In the genomic region with DNA sequence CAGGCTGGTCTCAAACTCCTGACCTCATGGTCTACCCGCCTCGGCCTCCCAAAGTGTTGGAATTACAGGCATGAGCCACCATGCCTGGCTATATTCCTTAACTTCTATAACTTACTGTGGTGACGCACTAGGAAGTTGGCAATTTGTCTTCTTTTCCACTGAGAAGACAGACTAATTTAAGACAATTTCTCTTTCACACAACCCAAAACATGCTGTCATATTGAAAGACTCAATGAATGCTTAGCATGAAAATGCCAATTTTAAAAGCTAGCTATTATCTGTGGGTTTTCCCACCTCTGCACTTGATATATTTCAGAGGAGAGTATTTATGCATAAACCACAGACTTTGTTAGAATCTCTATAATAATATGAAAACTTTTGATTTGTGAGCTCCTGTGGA, we compare ENCODE assay signal across 27 cellular contexts.
"Had no signal": no experiment of that assay in that cellular context is flagged by ENCODE, and none has a peak within 500 bp of the region (broad histone marks: within the 10 kb centered on the region; RNA-seq: fewer than 3 reads in every experiment).

No MANE protein-coding gene starts in this region.

- H3K27me3 ChIP-seq: stomach, testis, thyroid gland, tibial artery, tibial nerve, transverse colon, upper lobe of left lung, upper lobe of right lung, uterus, vagina had no signal

- H3K9me3 Mint-ChIP-seq: stimulated activated memory B cell treated with anti-CD40 and anti-IgM and Interleukin-4, amounts not matched to agents 10 μg/mL and 1 μg/mL and 100 μg/mL, for 72 hours; stimulated activated naive B cell treated with anti-CD40 and anti-IgM and Interleukin-4, amounts not matched to agents 10 μg/mL and 1 μg/mL and 100 μg/mL, for 72 hours; stimulated activated naive CD8-positive, alpha-beta T cell treated with anti-CD3 and anti-CD28 coated beads, Interleukin-15, Interleukin-2, amounts not matched to agents 100 ng/mL and 50 ng/mL, for 24 hours; type B pancreatic cell had no signal

- H3K27ac ChIP-seq: stomach, testis, thoracic aorta, thyroid gland, tibial artery, tibial nerve, transverse colon, upper lobe of left lung, upper lobe of right lung, uterus, vagina had no signal

- H3K27ac Mint-ChIP-seq: stimulated activated effector memory CD8-positive, alpha-beta T cell treated with anti-CD3 and anti-CD28 coated beads, Interleukin-12 subunit alpha, Interleukin-12 subunit beta, amount 100 ng/mL, for 72 hours; stimulated activated memory B cell treated with anti-CD40 and anti-IgM and Interleukin-4, amounts not matched to agents 10 μg/mL and 1 μg/mL and 100 μg/mL, for 72 hours; stimulated activated naive B cell treated with anti-CD40 and anti-IgM and Interleukin-4, amounts not matched to agents 10 μg/mL and 1 μg/mL and 100 μg/mL, for 72 hours; stimulated activated naive CD8-positive, alpha-beta T cell treated with anti-CD3 and anti-CD28 coated beads, Interleukin-15, amount 100 ng/mL, for 72 hours; stimulated activated naive CD8-positive, alpha-beta T cell treated with anti-CD3 and anti-CD28 coated beads, Interleukin-15, Interleukin-2, amounts not matched to agents 100 ng/mL and 50 ng/mL, for 24 hours; type B pancreatic cell had no signal

- H3K27me3 Mint-ChIP-seq: stimulated activated memory B cell treated with anti-CD40 and anti-IgM and Interleukin-4, amounts not matched to agents 10 μg/mL and 1 μg/mL and 100 μg/mL, for 72 hours; stimulated activated naive B cell treated with anti-CD40 and anti-IgM and Interleukin-4, amounts not matched to agents 10 μg/mL and 1 μg/mL and 100 μg/mL, for 72 hours; stimulated activated naive CD8-positive, alpha-beta T cell treated with anti-CD3 and anti-CD28 coated beads, Interleukin-15, amount 100 ng/mL, for 72 hours; stimulated activated naive CD8-positive, alpha-beta T cell treated with anti-CD3 and anti-CD28 coated beads, Interleukin-15, Interleukin-2, amounts not matched to agents 100 ng/mL and 50 ng/mL, for 24 hours; type B pancreatic cell had no signal

- H3K4me1 ChIP-seq: stomach, thyroid gland, transverse colon, upper lobe of left lung, upper lobe of right lung, uterus, vagina had no signal

- H3K9me3 ChIP-seq: stomach, testis, thoracic aorta, thyroid gland, tibial artery, tibial nerve, transverse colon, upper lobe of left lung, upper lobe of right lung, uterus, vagina had no signal

- H3K4me3 Mint-ChIP-seq: stimulated activated effector memory CD8-positive, alpha-beta T cell treated with anti-CD3 and anti-CD28 coated beads, Interleukin-12 subunit alpha, Interleukin-12 subunit beta, amount 100 ng/mL, for 72 hours; stimulated activated memory B cell treated with anti-CD40 and anti-IgM and Interleukin-4, amounts not matched to agents 10 μg/mL and 1 μg/mL and 100 μg/mL, for 72 hours; stimulated activated naive B cell treated with anti-CD40 and anti-IgM and Interleukin-4, amounts not matched to agents 10 μg/mL and 1 μg/mL and 100 μg/mL, for 72 hours; stimulated activated naive CD8-positive, alpha-beta T cell treated with anti-CD3 and anti-CD28 coated beads, Interleukin-15, amount 100 ng/mL, for 72 hours; stimulated activated naive CD8-positive, alpha-beta T cell treated with anti-CD3 and anti-CD28 coated beads, Interleukin-15, Interleukin-2, amounts not matched to agents 100 ng/mL and 50 ng/mL, for 24 hours; type B pancreatic cell had no signal

- H3K4me1 Mint-ChIP-seq: stimulated activated effector memory CD8-positive, alpha-beta T cell treated with anti-CD3 and anti-CD28 coated beads, Interleukin-12 subunit alpha, Interleukin-12 subunit beta, amount 100 ng/mL, for 72 hours; stimulated activated memory B cell treated with anti-CD40 and anti-IgM and Interleukin-4, amounts not matched to agents 10 μg/mL and 1 μg/mL and 100 μg/mL, for 72 hours; stimulated activated naive B cell treated with anti-CD40 and anti-IgM and Interleukin-4, amounts not matched to agents 10 μg/mL and 1 μg/mL and 100 μg/mL, for 72 hours; stimulated activated naive CD8-positive, alpha-beta T cell treated with anti-CD3 and anti-CD28 coated beads, Interleukin-15, amount 100 ng/mL, for 72 hours had no signal

- H3K4me3 ChIP-seq: stomach, testis, thoracic aorta, thyroid gland, tibial artery, tibial nerve, transverse colon, upper lobe of left lung, upper lobe of right lung, uterus, vagina had no signal

- FAIRE-seq: urothelium cell line had no signal

- H3K36me3 ChIP-seq: stomach, thoracic aorta, thyroid gland, tibial artery, tibial nerve, transverse colon, upper lobe of left lung, upper lobe of right lung, uterus, vagina had no signal

- H3K36me3 Mint-ChIP-seq: stimulated activated effector memory CD8-positive, alpha-beta T cell treated with anti-CD3 and anti-CD28 coated beads, Interleukin-12 subunit alpha, Interleukin-12 subunit beta, amount 100 ng/mL, for 72 hours; stimulated activated memory B cell treated with anti-CD40 and anti-IgM and Interleukin-4, amounts not matched to agents 10 μg/mL and 1 μg/mL and 100 μg/mL, for 72 hours; stimulated activated naive B cell treated with anti-CD40 and anti-IgM and Interleukin-4, amounts not matched to agents 10 μg/mL and 1 μg/mL and 100 μg/mL, for 72 hours; type B pancreatic cell had no signal

- ATAC-seq: stimulated activated effector memory CD8-positive, alpha-beta T cell treated with anti-CD3 and anti-CD28 coated beads, Interleukin-12 subunit alpha, Interleukin-12 subunit beta, amount 100 ng/mL, for 72 hours; stimulated activated memory B cell treated with anti-CD40 and anti-IgM and Interleukin-4, amounts not matched to agents 10 μg/mL and 1 μg/mL and 100 μg/mL, for 72 hours; stimulated activated naive B cell treated with anti-CD40 and anti-IgM and Interleukin-4, amounts not matched to agents 10 μg/mL and 1 μg/mL and 100 μg/mL, for 72 hours; stimulated activated naive CD8-positive, alpha-beta T cell treated with anti-CD3 and anti-CD28 coated beads, Interleukin-15, amount 100 ng/mL, for 72 hours; stimulated activated naive CD8-positive, alpha-beta T cell treated with anti-CD3 and anti-CD28 coated beads, Interleukin-15, Interleukin-2, amounts not matched to agents 100 U/mL and 50 U/mL, for 24 hours; upper lobe of right lung had no signal

- DNase-seq: stimulated activated CD4-positive, alpha-beta T cell treated with anti-CD3 and anti-CD28 coated beads, Interleukin-2, amount 100 ng/mL, for 48 hours; stimulated activated CD4-positive, alpha-beta T cell treated with anti-CD3 and anti-CD28 coated beads, Interleukin-4, amount 100 ng/mL, for 1 hour; stimulated activated CD4-positive, alpha-beta T cell treated with anti-CD3 and anti-CD28 coated beads, Interleukin-4, amount 100 ng/mL, for 24 hours; stimulated activated CD4-positive, alpha-beta T cell treated with anti-CD3 and anti-CD28 coated beads, Interleukin-4, amount 100 ng/mL, for 4 hours; stimulated activated CD8-positive, alpha-beta memory T cell treated with anti-CD3 and anti-CD28 coated beads, Interleukin-4, amount 100 ng/mL, for 48 hours; stimulated activated naive B cell treated with anti-CD40 and anti-IgM and Interleukin-4, amounts not matched to agents 10 μg/mL and 1 μg/mL and 100 μg/mL, for 72 hours; stimulated activated naive CD4-positive, alpha-beta T cell; stimulated activated naive CD4-positive, alpha-beta T cell treated with Interleukin-2 at 50 U/mL for 16 hours; stimulated activated naive CD8-positive, alpha-beta T cell treated with anti-CD3 and anti-CD28 coated beads, Interleukin-15, amount 100 ng/mL, for 72 hours; stimulated activated naive CD8-positive, alpha-beta T cell treated with anti-CD3 and anti-CD28 coated beads, Interleukin-15, Interleukin-2, amounts not matched to agents 100 U/mL and 50 U/mL, for 24 hours; stomach; substantia nigra; testis; thyroid gland; tibial artery; transverse colon; upper lobe of left lung; upper lobe of right lung; uterus had no signal
